ENCODE assay signal across 9 cellular contexts in the genomic region with DNA sequence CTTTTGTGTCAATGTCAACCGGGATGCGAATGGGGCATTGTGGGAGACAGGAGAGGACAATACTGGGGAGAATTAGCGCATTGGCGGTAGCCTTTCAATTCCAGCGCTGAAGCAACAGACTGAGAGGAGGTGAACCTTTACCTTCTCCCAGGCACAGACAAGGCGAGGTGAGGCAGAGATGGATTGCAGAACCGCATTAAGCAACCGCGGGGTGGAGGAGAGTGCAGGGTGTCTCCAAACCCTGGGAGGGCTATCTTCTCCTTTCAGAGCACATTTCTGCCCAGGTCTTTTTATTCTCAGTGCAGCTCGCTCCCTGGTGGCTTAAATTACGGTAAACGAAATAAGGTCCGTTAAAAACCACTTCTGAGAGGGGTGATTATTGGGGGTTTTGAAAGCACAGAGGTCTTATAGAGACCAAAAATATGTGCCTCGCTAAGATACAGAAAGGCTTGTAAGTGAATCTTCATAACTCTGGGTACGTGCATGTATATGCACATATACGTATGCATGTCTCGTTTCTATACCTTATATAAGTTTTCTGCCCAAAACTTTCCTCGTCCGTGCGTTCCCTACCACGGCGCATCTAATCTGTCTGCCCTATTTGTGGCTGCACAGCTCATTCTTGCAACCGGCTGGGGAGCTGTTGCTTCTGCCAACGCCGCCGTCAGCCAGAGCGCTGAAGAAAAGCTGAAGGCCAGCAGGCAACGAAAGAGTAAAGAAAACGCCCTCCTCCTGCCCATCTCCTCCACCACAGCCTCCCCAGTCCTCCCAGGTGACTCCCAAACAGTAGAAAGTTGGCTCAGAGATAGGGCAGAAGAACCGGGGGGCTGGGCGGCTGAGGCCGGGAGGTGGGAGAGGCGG. TPM values are rescaled to one million over a fixed set of nuclear protein-coding genes. Genes with fewer than 3 reads are reported as not detected.
DNase-seq lines count a peak whose midpoint lies in the region; ATAC-seq and TF ChIP-seq lines count a peak whose summit lies in the region.
"Had no signal": no experiment of that assay in that cellular context is flagged by ENCODE, and none has a peak within 500 bp of the region (broad histone marks: within the 10 kb centered on the region; RNA-seq: fewer than 3 reads in every experiment).

No MANE protein-coding gene starts in this region.

- H3K36me3 Mint-ChIP-seq in progenitor cell of endocrine pancreas (ENCODE audit: insufficient read depth) = no peaks in the 10 kb centered on the region

- no peaks in the 10 kb centered on the region for H3K4me1 ChIP-seq in NT2/D1 (ENCODE audit: insufficient read depth, insufficient read length)
- H3K4me1 ChIP-seq in effector memory CD4-positive, alpha-beta T cell (ENCODE audit: control insufficient read depth, insufficient read depth, low read length, poor library complexity, severe bottlenecking) = no peaks in the 10 kb centered on the region

- H3K4me3 Mint-ChIP-seq in progenitor cell of endocrine pancreas (ENCODE audit: low read depth) = peak overlapping the region; percentile 66
- H3K4me3 Mint-ChIP-seq: dendritic cell treated with granulocyte-macrophage colony-stimulating factor and Interleukin-4, amounts not matched to agents 40 ng/mL and 50 ng/mL, for 4 days had no signal

- peak; percentile 17 for ATAC-seq in GM18907 (IDR thresholded peaks at IDR 0.05; ENCODE audit: unreplicated experiment)
- no peak for ATAC-seq in HG03469 (IDR thresholded peaks at IDR 0.05; ENCODE audit: unreplicated experiment)

- peaks cover 19% of the 10 kb centered on the region for H3K4me1 Mint-ChIP-seq in progenitor cell of endocrine pancreas (ENCODE audit: low read depth)

- H3K4me3 ChIP-seq in NT2/D1 (ENCODE audit: insufficient read length, low read depth) = peak overlapping the region; percentile 45
- no peak overlapping the region for H3K4me3 ChIP-seq in effector memory CD4-positive, alpha-beta T cell (ENCODE audit: insufficient read depth, low read depth, low read length, poor library complexity, severe bottlenecking)

- no peak overlapping the region for H3K27ac ChIP-seq in effector memory CD4-positive, alpha-beta T cell (ENCODE audit: insufficient read depth, low read length, poor library complexity, severe bottlenecking)

- H3K27me3 ChIP-seq in NT2/D1 (ENCODE audit: insufficient read depth, insufficient read length) = peaks cover 32% of the 10 kb centered on the region
- H3K27me3 ChIP-seq in effector memory CD4-positive, alpha-beta T cell (replicated peaks; ENCODE audit: control insufficient read depth, insufficient read depth, low read length, poor library complexity, severe bottlenecking) = no peaks in the 10 kb centered on the region

- H3K9me3 ChIP-seq in NT2/D1 (ENCODE audit: insufficient read depth, low read length) = no peaks in the 10 kb centered on the region
- H3K9me3 ChIP-seq in effector memory CD4-positive, alpha-beta T cell (ENCODE audit: control insufficient read depth, low read length) = no peaks in the 10 kb centered on the region

- H3K27me3 Mint-ChIP-seq in progenitor cell of endocrine pancreas = peaks cover 56% of the 10 kb centered on the region

- no peaks in the 10 kb centered on the region for H3K36me3 ChIP-seq in NT2/D1 (ENCODE audit: insufficient read depth, insufficient read length, low read length)
- no peaks in the 10 kb centered on the region for H3K36me3 ChIP-seq in effector memory CD4-positive, alpha-beta T cell (ENCODE audit: control insufficient read depth, insufficient read depth, low read length)

- no peaks in the 10 kb centered on the region for H3K9me3 Mint-ChIP-seq in progenitor cell of endocrine pancreas (ENCODE audit: low read depth)
- H3K9me3 Mint-ChIP-seq: dendritic cell treated with granulocyte-macrophage colony-stimulating factor and Interleukin-4, amounts not matched to agents 40 ng/mL and 50 ng/mL, for 4 days had no signal

- no peak for TF ChIP-seq CTCF in progenitor cell of endocrine pancreas (IDR thresholded peaks at IDR 0.05; ENCODE audit: unreplicated experiment)

- DNase-seq in NT2/D1 (ENCODE audit: low read depth, low spot score) = peak; percentile 18
- DNase-seq in globus pallidus (ENCODE audit: low spot score) = peak; percentile 15
- DNase-seq in progenitor cell of endocrine pancreas (ENCODE audit: low spot score, unreplicated experiment) = no peak
- DNase-seq in GDM1 (lab: John Stamatoyannopoulos, UW) = no peak
- DNase-seq in stimulated activated CD4-positive, alpha-beta T cell treated with anti-CD3 and anti-CD28 coated beads, Interleukin-4, amount 100 ng/mL, for 4 hours = no peak
- no peak for DNase-seq in effector memory CD4-positive, alpha-beta T cell

- H3K9ac ChIP-seq in NT2/D1 (ENCODE audit: insufficient read length, low read depth) = peak overlapping the region; percentile 61

- peak overlapping the region; percentile 27 for H3K27ac Mint-ChIP-seq in progenitor cell of endocrine pancreas
- H3K27ac Mint-ChIP-seq: dendritic cell treated with granulocyte-macrophage colony-stimulating factor and Interleukin-4, amounts not matched to agents 40 ng/mL and 50 ng/mL, for 4 days had no signal

RNA-seq across cellular contexts. Expression of gene ZNF804B, which starts 0.9 kb away (rescaled TPM):
- not detected in 2 replicates for total RNA-seq in progenitor cell of endocrine pancreas

RNA-seq across cellular contexts. Expression of gene TEX47, which starts 37.0 kb away (rescaled TPM):
- not detected in 2 replicates for total RNA-seq in progenitor cell of endocrine pancreas

Comparison
In these comparisons a context has a peak if more than half of its experiments do, and no peak if none do; other contexts are left out.
1. DNase-seq: peak in NT2/D1 (single experiment) and globus pallidus (single experiment); none in progenitor cell of endocrine pancreas (single experiment), GDM1 (single experiment), stimulated activated CD4-positive, alpha-beta T cell treated with anti-CD3 and anti-CD28 coated beads, Interleukin-4, amount 100 ng/mL, for 4 hours (0 of 2) and effector memory CD4-positive, alpha-beta T cell (0 of 3).